Comparison of ENCODE assay signal across 17 cellular contexts in the genomic region with DNA sequence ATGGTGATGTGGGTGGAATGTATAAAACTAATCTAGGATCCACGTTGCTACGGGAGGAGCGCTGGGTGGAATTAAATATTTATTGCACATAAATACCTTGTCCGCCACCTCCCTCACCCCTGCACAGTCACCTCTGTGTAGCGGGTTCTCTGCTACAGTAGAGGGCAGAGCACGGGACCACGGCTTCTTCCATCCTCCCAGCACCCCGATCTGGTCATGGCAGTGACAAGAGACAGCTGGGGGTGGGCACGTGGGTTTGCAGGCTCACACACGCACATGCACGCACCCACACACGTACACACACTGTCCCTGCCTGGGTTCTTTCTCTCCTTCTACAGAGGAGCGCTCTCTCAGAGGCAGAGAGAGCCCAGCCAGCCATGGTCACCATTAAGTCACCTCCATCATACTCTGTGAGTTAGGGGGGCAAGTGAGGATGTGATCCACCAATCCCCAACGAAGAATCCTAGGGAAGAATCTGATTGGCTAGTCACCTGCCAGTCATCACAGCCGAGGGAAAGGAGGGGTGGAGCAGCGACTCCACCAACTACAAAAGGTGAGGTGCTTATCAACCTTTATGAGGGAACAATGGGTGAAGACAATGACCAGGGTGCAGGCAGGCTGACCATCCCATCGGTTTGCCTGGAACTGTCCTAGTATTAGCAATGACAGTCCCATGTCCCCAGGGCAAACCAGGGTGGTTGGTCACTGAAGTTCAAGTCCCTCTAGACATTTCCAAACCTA. TPM values are rescaled to one million over a fixed set of nuclear protein-coding genes. Genes with fewer than 3 reads are reported as not detected.
DNase-seq lines count a peak whose midpoint lies in the region; ATAC-seq and TF ChIP-seq lines count a peak whose summit lies in the region.
"Had no signal": no experiment of that assay in that cellular context is flagged by ENCODE, and none has a peak within 500 bp of the region (broad histone marks: within the 10 kb centered on the region; RNA-seq: fewer than 3 reads in every experiment).

No MANE protein-coding gene starts in this region.

- TF ChIP-seq POLR2A in upper lobe of left lung (IDR thresholded peaks at IDR 0.05) (no peak), tibial nerve (IDR thresholded peaks at IDR 0.05) (no peak)

- H3K56ac ChIP-seq in mesendoderm (ENCODE audit: low read length), result no peak overlapping the region

- H3K23ac ChIP-seq in mesendoderm (ENCODE audit: low read length), result no peak overlapping the region

- no peaks in the 10 kb centered on the region for H3K27me3 ChIP-seq in OCI-LY3 (ENCODE audit: low read depth, low read length)
- no peaks in the 10 kb centered on the region for H3K27me3 ChIP-seq in mesendoderm (ENCODE audit: insufficient read depth, low read length, poor library complexity)
- no peaks in the 10 kb centered on the region for H3K27me3 ChIP-seq in upper lobe of left lung
- H3K27me3 ChIP-seq in tibial nerve, result peaks cover 0 to 49% of the 10 kb centered on the region in 2 donors

- H3K4me1 ChIP-seq in OCI-LY3 (ENCODE audit: low read length) (peaks cover 73% of the 10 kb centered on the region), mesendoderm (ENCODE audit: control insufficient read depth, low read depth, low read length) (no peaks in the 10 kb centered on the region), upper lobe of left lung (peaks cover 0 to 9% (median 5%) of the 10 kb centered on the region in 4 donors), tibial nerve (no peaks in the 10 kb centered on the region)

- H3K4me2 ChIP-seq in OCI-LY3 (ENCODE audit: low read length), result peak overlapping the region; percentile 92
- H3K4me2 ChIP-seq in mesendoderm (ENCODE audit: low read length), result no peak overlapping the region
- H3K4me2 ChIP-seq: smooth muscle cell had no signal

- ATAC-seq in GM18498 (IDR thresholded peaks at IDR 0.05; ENCODE audit: unreplicated experiment), result peak; percentile 13
- ATAC-seq in GM21423 (IDR thresholded peaks at IDR 0.05; ENCODE audit: unreplicated experiment), result peak; percentile 19
- no peak for ATAC-seq in upper lobe of left lung (ENCODE audit: low FRiP score in 2 of 2)

- H4K5ac ChIP-seq in mesendoderm (ENCODE audit: low read length), result no peak overlapping the region

- H4K20me1 ChIP-seq in OCI-LY3 (ENCODE audit: insufficient read depth, low read length), result no peaks in the 10 kb centered on the region

- TF ChIP-seq EP300 in upper lobe of left lung (IDR thresholded peaks at IDR 0.05) (no peak), tibial nerve (IDR thresholded peaks at IDR 0.05) (no peak)

- H2BK120ac ChIP-seq in mesendoderm (ENCODE audit: low read depth, low read length), result no peak overlapping the region

- H3K79me2 ChIP-seq in OCI-LY3 (ENCODE audit: low read length) (peaks cover 39% of the 10 kb centered on the region), mesendoderm (ENCODE audit: control insufficient read depth, insufficient read depth, low read length) (no peaks in the 10 kb centered on the region)

- H3K36me3 ChIP-seq in OCI-LY3 (replicated peaks; ENCODE audit: low read depth, low read length) (peaks cover 15% of the 10 kb centered on the region), mesendoderm (ENCODE audit: control insufficient read depth, insufficient read depth, low read length) (no peaks in the 10 kb centered on the region), upper lobe of left lung (no peaks in the 10 kb centered on the region), tibial nerve (no peaks in the 10 kb centered on the region)

- no peaks in the 10 kb centered on the region for H3K79me1 ChIP-seq in mesendoderm (ENCODE audit: low read length)

- H3K4me3 ChIP-seq in OCI-LY3 (ENCODE audit: low read length) (peak overlapping the region; percentile 79), mesendoderm (ENCODE audit: low read length) (no peak overlapping the region), upper lobe of left lung (no peak overlapping the region), tibial nerve (no peak overlapping the region), coronary artery (no peak overlapping the region)
- H3K4me3 ChIP-seq: GM23248, lung, smooth muscle cell had no signal

- H2BK5ac ChIP-seq in mesendoderm (ENCODE audit: low read length), result no peak overlapping the region

- H2AFZ ChIP-seq in OCI-LY3 (ENCODE audit: low read depth, low read length), result no peak overlapping the region
- H2AFZ ChIP-seq: GM23248 had no signal

- no CpG with 5 or more reads among the region's 17 CpGs for WGBS in mesendoderm (ENCODE audit: extremely low coverage, insufficient coverage, low lambda C conversion rate)
- WGBS in upper lobe of left lung, 2 donors, result 81 to 83% methylated on average over 17 of the region's 17 CpGs
- WGBS in tibial nerve, 2 donors, result 81 to 82% methylated on average over 17 of the region's 17 CpGs

- no peak overlapping the region for H2BK15ac ChIP-seq in mesendoderm (replicated peaks; ENCODE audit: low read depth)

- H3K18ac ChIP-seq in mesendoderm (ENCODE audit: low read length), result no peak overlapping the region

- TF ChIP-seq CTCF in OCI-LY3 (IDR thresholded peaks at IDR 0.05; ENCODE audit: low read depth, low read length), result 0 out of 2 replicates have a peak, but pooled peaks have one; percentile 4
- no peak for TF ChIP-seq CTCF in upper lobe of left lung (IDR thresholded peaks at IDR 0.05)
- no peak for TF ChIP-seq CTCF in tibial nerve (IDR thresholded peaks at IDR 0.05)
- no peak for TF ChIP-seq CTCF in coronary artery (IDR thresholded peaks at IDR 0.05)

- no peak overlapping the region for H4K8ac ChIP-seq in mesendoderm (ENCODE audit: low read depth, low read length)

- no peak overlapping the region for H2AK5ac ChIP-seq in mesendoderm (ENCODE audit: low read length)

- H3K27ac ChIP-seq in OCI-LY3 (ENCODE audit: low read length) (peak overlapping the region; percentile 98), mesendoderm (ENCODE audit: low read depth, low read length) (no peak overlapping the region), upper lobe of left lung (peak overlapping the region in 1 of 4 donors; percentile 46), tibial nerve (no peak overlapping the region), coronary artery (no peak overlapping the region)
- H3K27ac ChIP-seq: GM23248 had no signal

- no peak overlapping the region for H3K4ac ChIP-seq in mesendoderm (ENCODE audit: low read depth, low read length)

- H3K9me3 ChIP-seq in OCI-LY3 (ENCODE audit: insufficient read depth, low read length) (no peaks in the 10 kb centered on the region), upper lobe of left lung (no peaks in the 10 kb centered on the region), tibial nerve (no peaks in the 10 kb centered on the region)

- DNase-seq in mesendoderm, result peak; percentile 26
- DNase-seq in stimulated activated CD4-positive, alpha-beta T cell treated with anti-CD3 and anti-CD28 coated beads, Interleukin-12 subunit alpha, Interleukin-12 subunit beta, amount 100 ng/mL, for 4 hours, result no peak
- DNase-seq in upper lobe of left lung, result no peak
- no peak for DNase-seq in tibial nerve (ENCODE audit: low spot score in 2 of 2)
- DNase-seq in coronary artery (ENCODE audit: low spot score), result no peak
- DNase-seq: activated CD4-positive, alpha-beta T cell treated with anti-CD3 and anti-CD28 coated beads for 1 hour; C1 segment of cervical spinal cord; cerebellar nuclear complex; GM23248; hippocampal formation; occipital lobe; substantia nigra had no signal

- H3K9ac ChIP-seq in OCI-LY3 (ENCODE audit: low read length) (peak overlapping the region; percentile 99), mesendoderm (ENCODE audit: low read length) (no peak overlapping the region)
- H3K9ac ChIP-seq: GM23248 had no signal

RNA-seq across cellular contexts. Expression of a gene that starts 18.5 kb away (rescaled TPM):
- polyA plus RNA-seq in mesendoderm (2013, experiment 1 of 2), result not detected
- polyA plus RNA-seq in mesendoderm (2013, experiment 2 of 2), result not detected
- 100 to 1,000 TPM in 1 of 6 donors, 10 to 100 TPM in 5; 11.5 to 147 (median 19.7) TPM for total RNA-seq in upper lobe of left lung
- total RNA-seq in tibial nerve, result 1 to 10 TPM in 2 of 4 donors, under 1 TPM in 2; under 0.01 to 2.9 (median 0.96) TPM
- total RNA-seq: GM23248, smooth muscle cell had no signal
- polyA plus RNA-seq: GM23248 had no signal

RNA-seq across cellular contexts. Expression of a gene that starts 55.6 kb away (rescaled TPM):
- polyA plus RNA-seq in mesendoderm (2013, experiment 1 of 2), result not detected
- polyA plus RNA-seq in mesendoderm (2013, experiment 2 of 2), result not detected
- total RNA-seq in upper lobe of left lung (not detected), tibial nerve (1 to 10 TPM in 1 of 4 donors, not detected in 3; 1.9 TPM)
- total RNA-seq: GM23248, lung, occipital lobe, smooth muscle cell had no signal
- polyA plus RNA-seq: GM23248, smooth muscle cell had no signal

Comparison
In these comparisons a context has a peak if more than half of its experiments do, and no peak if none do; other contexts are left out.
1. ATAC-seq: peak in GM18498 (single experiment) and GM21423 (single experiment); none in upper lobe of left lung (0 of 2).